In the genomic region with DNA sequence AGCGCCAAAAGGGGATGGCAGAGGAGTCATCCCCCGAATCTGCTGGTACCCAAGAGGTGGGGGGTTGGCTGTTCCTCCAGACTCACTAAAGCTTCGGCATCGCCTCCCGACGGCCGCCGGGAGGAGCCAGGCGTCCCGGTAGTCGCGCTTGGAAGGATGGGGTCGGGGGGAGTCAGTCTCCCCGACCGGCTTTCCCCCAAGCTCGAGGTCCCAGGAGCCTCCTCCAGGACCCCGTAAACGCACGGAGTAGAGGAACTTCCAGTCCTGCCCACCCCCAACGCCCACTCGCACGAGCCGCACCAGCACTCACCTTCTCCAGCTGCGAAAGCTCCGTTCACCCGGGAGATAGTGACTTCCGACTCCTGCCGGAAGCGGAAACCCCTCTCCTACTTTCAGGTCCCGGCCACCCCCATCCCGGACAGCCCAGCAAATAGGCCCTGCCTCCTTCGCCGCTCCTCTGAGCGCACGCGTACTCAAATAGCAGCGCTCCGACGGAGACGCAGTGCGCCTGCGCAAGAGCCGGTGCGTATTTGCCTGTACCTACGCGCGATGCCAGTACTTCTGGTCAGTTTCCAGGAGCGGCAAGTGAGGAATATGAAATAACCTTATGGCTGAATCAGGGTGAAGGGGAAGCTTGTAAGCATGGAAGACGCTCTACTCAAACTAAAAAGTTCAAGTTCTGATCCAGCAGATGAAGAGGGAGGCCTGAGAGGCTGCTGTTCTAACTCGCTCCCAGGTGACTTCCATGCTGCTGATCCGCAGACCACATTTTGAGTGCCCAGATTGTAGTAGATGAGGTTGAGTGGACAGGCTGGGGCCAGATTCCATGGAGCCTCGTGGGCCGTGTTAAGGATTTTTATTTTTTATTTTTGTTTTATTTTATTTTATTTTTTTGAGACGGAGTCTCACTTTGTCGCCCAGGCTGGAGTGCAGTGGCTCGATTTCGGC, we compare ENCODE assay signal across 1 cellular context.
TF ChIP-seq lines count a peak whose summit lies in the region.

A gene (minus strand): TSS at position 350 of the 948 bp plus-strand sequence. CDS start 4,883 bp downstream, outside the sequence.

TF ChIP-seq in HEK293, 187 proteins besides CTCF, POLR2A, EP300 and RAD21 (continued from another document and continues in another):
- TF ChIP-seq, protein P1, sequence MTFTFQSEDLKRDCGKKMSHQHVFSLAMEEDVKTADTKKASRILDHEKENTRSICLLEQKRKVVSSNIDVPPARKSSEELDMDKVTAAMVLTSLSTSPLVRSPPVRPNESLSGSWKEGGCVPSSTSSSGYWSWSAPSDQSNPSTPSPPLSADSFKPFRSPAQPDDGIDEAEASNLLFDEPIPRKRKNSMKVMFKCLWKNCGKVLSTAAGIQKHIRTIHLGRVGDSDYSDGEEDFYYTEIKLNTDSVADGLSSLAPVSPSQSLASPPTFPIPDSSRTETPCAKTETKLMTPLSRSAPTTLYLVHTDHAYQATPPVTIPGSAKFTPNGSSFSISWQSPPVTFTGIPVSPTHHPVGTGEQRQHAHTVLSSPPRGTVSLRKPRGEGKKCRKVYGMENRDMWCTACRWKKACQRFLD (tag by site-specific recombination; IDR thresholded peaks at IDR 0.05), result no peak
- TF ChIP-seq KLF10 (tag by site-specific recombination; IDR thresholded peaks at IDR 0.05), result no peak
- TF ChIP-seq ZNF311 (tag by site-specific recombination; IDR thresholded peaks at IDR 0.05; ENCODE audit: borderline replicate concordance), result no peak
- TF ChIP-seq, protein P2, sequence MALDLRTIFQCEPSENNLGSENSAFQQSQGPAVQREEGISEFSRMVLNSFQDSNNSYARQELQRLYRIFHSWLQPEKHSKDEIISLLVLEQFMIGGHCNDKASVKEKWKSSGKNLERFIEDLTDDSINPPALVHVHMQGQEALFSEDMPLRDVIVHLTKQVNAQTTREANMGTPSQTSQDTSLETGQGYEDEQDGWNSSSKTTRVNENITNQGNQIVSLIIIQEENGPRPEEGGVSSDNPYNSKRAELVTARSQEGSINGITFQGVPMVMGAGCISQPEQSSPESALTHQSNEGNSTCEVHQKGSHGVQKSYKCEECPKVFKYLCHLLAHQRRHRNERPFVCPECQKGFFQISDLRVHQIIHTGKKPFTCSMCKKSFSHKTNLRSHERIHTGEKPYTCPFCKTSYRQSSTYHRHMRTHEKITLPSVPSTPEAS (tag by site-specific recombination; IDR thresholded peaks at IDR 0.05), result no peak
- TF ChIP-seq, protein P3, sequence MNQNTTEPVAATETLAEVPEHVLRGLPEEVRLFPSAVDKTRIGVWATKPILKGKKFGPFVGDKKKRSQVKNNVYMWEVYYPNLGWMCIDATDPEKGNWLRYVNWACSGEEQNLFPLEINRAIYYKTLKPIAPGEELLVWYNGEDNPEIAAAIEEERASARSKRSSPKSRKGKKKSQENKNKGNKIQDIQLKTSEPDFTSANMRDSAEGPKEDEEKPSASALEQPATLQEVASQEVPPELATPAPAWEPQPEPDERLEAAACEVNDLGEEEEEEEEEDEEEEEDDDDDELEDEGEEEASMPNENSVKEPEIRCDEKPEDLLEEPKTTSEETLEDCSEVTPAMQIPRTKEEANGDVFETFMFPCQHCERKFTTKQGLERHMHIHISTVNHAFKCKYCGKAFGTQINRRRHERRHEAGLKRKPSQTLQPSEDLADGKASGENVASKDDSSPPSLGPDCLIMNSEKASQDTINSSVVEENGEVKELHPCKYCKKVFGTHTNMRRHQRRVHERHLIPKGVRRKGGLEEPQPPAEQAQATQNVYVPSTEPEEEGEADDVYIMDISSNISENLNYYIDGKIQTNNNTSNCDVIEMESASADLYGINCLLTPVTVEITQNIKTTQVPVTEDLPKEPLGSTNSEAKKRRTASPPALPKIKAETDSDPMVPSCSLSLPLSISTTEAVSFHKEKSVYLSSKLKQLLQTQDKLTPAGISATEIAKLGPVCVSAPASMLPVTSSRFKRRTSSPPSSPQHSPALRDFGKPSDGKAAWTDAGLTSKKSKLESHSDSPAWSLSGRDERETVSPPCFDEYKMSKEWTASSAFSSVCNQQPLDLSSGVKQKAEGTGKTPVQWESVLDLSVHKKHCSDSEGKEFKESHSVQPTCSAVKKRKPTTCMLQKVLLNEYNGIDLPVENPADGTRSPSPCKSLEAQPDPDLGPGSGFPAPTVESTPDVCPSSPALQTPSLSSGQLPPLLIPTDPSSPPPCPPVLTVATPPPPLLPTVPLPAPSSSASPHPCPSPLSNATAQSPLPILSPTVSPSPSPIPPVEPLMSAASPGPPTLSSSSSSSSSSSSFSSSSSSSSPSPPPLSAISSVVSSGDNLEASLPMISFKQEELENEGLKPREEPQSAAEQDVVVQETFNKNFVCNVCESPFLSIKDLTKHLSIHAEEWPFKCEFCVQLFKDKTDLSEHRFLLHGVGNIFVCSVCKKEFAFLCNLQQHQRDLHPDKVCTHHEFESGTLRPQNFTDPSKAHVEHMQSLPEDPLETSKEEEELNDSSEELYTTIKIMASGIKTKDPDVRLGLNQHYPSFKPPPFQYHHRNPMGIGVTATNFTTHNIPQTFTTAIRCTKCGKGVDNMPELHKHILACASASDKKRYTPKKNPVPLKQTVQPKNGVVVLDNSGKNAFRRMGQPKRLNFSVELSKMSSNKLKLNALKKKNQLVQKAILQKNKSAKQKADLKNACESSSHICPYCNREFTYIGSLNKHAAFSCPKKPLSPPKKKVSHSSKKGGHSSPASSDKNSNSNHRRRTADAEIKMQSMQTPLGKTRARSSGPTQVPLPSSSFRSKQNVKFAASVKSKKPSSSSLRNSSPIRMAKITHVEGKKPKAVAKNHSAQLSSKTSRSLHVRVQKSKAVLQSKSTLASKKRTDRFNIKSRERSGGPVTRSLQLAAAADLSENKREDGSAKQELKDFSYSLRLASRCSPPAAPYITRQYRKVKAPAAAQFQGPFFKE (tag by site-specific recombination; IDR thresholded peaks at IDR 0.05; ENCODE audit: borderline replicate concordance), result no peak
- TF ChIP-seq ZNF747 (tag by site-specific recombination; IDR thresholded peaks at IDR 0.05), result no peak
- TF ChIP-seq ZFP41 (tag by site-specific recombination; IDR thresholded peaks at IDR 0.05; ENCODE audit: borderline replicate concordance), result no peak
- TF ChIP-seq ZNF777 (tag by site-specific recombination; IDR thresholded peaks at IDR 0.05; ENCODE audit: borderline replicate concordance), result no peak
- TF ChIP-seq, protein P4, sequence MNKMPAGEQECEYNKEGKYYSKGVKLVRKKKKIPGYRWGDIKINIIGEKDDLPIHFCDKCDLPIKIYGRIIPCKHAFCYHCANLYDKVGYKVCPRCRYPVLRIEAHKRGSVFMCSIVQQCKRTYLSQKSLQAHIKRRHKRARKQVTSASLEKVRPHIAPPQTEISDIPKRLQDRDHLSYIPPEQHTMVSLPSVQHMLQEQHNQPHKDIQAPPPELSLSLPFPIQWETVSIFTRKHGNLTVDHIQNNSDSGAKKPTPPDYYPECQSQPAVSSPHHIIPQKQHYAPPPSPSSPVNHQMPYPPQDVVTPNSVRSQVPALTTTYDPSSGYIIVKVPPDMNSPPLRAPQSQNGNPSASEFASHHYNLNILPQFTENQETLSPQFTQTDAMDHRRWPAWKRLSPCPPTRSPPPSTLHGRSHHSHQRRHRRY (tag by site-specific recombination; IDR thresholded peaks at IDR 0.05), result no peak
- TF ChIP-seq ZNF514 (tag by site-specific recombination; IDR thresholded peaks at IDR 0.05), result no peak
- TF ChIP-seq ZNF223 (tag by site-specific recombination; IDR thresholded peaks at IDR 0.05), result no peak
- peak; percentile 86 for TF ChIP-seq EGR2 (tag by site-specific recombination; IDR thresholded peaks at IDR 0.05; ENCODE audit: low read depth)
- 0 out of 2 replicates have a peak, but pooled peaks have one; percentile 27 for TF ChIP-seq MZF1 (tag by site-specific recombination; IDR thresholded peaks at IDR 0.05; ENCODE audit: borderline replicate concordance)
- no peak for TF ChIP-seq ZNF211 (tag by site-specific recombination; IDR thresholded peaks at IDR 0.05; ENCODE audit: low read depth)
- no peak for TF ChIP-seq ZNF174 (tag by site-specific recombination; IDR thresholded peaks at IDR 0.05)
- TF ChIP-seq ZNF768 (tag by site-specific recombination; IDR thresholded peaks at IDR 0.05), result no peak
- no peak for TF ChIP-seq ZNF585B (tag by site-specific recombination; IDR thresholded peaks at IDR 0.05)
- TF ChIP-seq ZBTB7A (tag by site-specific recombination; IDR thresholded peaks at IDR 0.05; ENCODE audit: low read depth), result peak; percentile 77; the same call in 1 of the 2 replicates
- TF ChIP-seq GLI2 (tag by site-specific recombination; IDR thresholded peaks at IDR 0.05; ENCODE audit: borderline replicate concordance, low read depth), result no peak
- TF ChIP-seq, protein P5, sequence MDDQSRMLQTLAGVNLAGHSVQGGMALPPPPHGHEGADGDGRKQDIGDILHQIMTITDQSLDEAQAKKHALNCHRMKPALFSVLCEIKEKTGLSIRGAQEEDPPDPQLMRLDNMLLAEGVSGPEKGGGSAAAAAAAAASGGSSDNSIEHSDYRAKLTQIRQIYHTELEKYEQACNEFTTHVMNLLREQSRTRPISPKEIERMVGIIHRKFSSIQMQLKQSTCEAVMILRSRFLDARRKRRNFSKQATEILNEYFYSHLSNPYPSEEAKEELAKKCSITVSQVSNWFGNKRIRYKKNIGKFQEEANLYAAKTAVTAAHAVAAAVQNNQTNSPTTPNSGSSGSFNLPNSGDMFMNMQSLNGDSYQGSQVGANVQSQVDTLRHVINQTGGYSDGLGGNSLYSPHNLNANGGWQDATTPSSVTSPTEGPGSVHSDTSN (CRISPR knock-in tag; IDR thresholded peaks at IDR 0.05), result no peak
- TF ChIP-seq, protein P6, sequence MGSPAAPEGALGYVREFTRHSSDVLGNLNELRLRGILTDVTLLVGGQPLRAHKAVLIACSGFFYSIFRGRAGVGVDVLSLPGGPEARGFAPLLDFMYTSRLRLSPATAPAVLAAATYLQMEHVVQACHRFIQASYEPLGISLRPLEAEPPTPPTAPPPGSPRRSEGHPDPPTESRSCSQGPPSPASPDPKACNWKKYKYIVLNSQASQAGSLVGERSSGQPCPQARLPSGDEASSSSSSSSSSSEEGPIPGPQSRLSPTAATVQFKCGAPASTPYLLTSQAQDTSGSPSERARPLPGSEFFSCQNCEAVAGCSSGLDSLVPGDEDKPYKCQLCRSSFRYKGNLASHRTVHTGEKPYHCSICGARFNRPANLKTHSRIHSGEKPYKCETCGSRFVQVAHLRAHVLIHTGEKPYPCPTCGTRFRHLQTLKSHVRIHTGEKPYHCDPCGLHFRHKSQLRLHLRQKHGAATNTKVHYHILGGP (tag by site-specific recombination; IDR thresholded peaks at IDR 0.05), result no peak
- TF ChIP-seq ZNF114 (tag by site-specific recombination; IDR thresholded peaks at IDR 0.05), result no peak
- no peak; the same call in 1 of the 2 replicates for TF ChIP-seq ZBTB20 (tag by site-specific recombination; IDR thresholded peaks at IDR 0.05)
- no peak for TF ChIP-seq YY1 (tag by site-specific recombination; IDR thresholded peaks at IDR 0.05)
- no peak for TF ChIP-seq ZNF394 (tag by site-specific recombination; IDR thresholded peaks at IDR 0.05; ENCODE audit: borderline replicate concordance)
- TF ChIP-seq, protein P7, sequence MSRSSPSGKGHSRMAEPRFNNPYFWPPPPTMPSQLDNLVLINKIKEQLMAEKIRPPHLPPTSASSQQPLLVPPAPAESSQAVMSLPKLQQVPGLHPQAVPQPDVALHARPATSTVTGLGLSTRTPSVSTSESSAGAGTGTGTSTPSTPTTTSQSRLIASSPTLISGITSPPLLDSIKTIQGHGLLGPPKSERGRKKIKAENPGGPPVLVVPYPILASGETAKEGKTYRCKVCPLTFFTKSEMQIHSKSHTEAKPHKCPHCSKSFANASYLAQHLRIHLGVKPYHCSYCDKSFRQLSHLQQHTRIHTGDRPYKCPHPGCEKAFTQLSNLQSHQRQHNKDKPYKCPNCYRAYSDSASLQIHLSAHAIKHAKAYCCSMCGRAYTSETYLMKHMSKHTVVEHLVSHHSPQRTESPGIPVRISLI (tag by site-specific recombination; IDR thresholded peaks at IDR 0.05), result no peak
- no peak for TF ChIP-seq ZNF830 (tag by site-specific recombination; IDR thresholded peaks at IDR 0.05; ENCODE audit: low read depth)
- TF ChIP-seq, protein P8, sequence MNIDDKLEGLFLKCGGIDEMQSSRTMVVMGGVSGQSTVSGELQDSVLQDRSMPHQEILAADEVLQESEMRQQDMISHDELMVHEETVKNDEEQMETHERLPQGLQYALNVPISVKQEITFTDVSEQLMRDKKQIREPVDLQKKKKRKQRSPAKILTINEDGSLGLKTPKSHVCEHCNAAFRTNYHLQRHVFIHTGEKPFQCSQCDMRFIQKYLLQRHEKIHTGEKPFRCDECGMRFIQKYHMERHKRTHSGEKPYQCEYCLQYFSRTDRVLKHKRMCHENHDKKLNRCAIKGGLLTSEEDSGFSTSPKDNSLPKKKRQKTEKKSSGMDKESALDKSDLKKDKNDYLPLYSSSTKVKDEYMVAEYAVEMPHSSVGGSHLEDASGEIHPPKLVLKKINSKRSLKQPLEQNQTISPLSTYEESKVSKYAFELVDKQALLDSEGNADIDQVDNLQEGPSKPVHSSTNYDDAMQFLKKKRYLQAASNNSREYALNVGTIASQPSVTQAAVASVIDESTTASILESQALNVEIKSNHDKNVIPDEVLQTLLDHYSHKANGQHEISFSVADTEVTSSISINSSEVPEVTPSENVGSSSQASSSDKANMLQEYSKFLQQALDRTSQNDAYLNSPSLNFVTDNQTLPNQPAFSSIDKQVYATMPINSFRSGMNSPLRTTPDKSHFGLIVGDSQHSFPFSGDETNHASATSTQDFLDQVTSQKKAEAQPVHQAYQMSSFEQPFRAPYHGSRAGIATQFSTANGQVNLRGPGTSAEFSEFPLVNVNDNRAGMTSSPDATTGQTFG (tag by site-specific recombination; IDR thresholded peaks at IDR 0.05; ENCODE audit: borderline replicate concordance), result no peak
- no peak for TF ChIP-seq ZNF707 (tag by site-specific recombination; IDR thresholded peaks at IDR 0.05)
- TF ChIP-seq, protein P9, sequence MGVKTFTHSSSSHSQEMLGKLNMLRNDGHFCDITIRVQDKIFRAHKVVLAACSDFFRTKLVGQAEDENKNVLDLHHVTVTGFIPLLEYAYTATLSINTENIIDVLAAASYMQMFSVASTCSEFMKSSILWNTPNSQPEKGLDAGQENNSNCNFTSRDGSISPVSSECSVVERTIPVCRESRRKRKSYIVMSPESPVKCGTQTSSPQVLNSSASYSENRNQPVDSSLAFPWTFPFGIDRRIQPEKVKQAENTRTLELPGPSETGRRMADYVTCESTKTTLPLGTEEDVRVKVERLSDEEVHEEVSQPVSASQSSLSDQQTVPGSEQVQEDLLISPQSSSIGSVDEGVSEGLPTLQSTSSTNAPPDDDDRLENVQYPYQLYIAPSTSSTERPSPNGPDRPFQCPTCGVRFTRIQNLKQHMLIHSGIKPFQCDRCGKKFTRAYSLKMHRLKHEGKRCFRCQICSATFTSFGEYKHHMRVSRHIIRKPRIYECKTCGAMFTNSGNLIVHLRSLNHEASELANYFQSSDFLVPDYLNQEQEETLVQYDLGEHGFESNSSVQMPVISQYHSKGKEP (tag by site-specific recombination; IDR thresholded peaks at IDR 0.05), result no peak
- TF ChIP-seq ZNF530 (tag by site-specific recombination; IDR thresholded peaks at IDR 0.05; ENCODE audit: low read depth), result no peak
- peak; percentile 71 for TF ChIP-seq ZNF10 (tag by site-specific recombination; IDR thresholded peaks at IDR 0.05)
- TF ChIP-seq ZBTB48 (tag by site-specific recombination; IDR thresholded peaks at IDR 0.05), result no peak
- no peak for TF ChIP-seq ZNF324 (tag by site-specific recombination; IDR thresholded peaks at IDR 0.05)
- TF ChIP-seq, protein P10, sequence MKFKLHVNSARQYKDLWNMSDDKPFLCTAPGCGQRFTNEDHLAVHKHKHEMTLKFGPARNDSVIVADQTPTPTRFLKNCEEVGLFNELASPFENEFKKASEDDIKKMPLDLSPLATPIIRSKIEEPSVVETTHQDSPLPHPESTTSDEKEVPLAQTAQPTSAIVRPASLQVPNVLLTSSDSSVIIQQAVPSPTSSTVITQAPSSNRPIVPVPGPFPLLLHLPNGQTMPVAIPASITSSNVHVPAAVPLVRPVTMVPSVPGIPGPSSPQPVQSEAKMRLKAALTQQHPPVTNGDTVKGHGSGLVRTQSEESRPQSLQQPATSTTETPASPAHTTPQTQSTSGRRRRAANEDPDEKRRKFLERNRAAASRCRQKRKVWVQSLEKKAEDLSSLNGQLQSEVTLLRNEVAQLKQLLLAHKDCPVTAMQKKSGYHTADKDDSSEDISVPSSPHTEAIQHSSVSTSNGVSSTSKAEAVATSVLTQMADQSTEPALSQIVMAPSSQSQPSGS (tag by site-specific recombination; IDR thresholded peaks at IDR 0.05; ENCODE audit: low read depth), result no peak
